1 cellular context compared by ENCODE assay signal in genomic region chr5:94057217-94057616, GRCh38.
TF ChIP-seq lines count a peak whose summit lies in the region.

No MANE protein-coding gene starts in this region.

TF ChIP-seq in GM23338, 12 proteins besides CTCF, POLR2A, EP300 and RAD21 (continued from another document):
- TF ChIP-seq, protein P1, sequence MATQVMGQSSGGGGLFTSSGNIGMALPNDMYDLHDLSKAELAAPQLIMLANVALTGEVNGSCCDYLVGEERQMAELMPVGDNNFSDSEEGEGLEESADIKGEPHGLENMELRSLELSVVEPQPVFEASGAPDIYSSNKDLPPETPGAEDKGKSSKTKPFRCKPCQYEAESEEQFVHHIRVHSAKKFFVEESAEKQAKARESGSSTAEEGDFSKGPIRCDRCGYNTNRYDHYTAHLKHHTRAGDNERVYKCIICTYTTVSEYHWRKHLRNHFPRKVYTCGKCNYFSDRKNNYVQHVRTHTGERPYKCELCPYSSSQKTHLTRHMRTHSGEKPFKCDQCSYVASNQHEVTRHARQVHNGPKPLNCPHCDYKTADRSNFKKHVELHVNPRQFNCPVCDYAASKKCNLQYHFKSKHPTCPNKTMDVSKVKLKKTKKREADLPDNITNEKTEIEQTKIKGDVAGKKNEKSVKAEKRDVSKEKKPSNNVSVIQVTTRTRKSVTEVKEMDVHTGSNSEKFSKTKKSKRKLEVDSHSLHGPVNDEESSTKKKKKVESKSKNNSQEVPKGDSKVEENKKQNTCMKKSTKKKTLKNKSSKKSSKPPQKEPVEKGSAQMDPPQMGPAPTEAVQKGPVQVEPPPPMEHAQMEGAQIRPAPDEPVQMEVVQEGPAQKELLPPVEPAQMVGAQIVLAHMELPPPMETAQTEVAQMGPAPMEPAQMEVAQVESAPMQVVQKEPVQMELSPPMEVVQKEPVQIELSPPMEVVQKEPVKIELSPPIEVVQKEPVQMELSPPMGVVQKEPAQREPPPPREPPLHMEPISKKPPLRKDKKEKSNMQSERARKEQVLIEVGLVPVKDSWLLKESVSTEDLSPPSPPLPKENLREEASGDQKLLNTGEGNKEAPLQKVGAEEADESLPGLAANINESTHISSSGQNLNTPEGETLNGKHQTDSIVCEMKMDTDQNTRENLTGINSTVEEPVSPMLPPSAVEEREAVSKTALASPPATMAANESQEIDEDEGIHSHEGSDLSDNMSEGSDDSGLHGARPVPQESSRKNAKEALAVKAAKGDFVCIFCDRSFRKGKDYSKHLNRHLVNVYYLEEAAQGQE (IDR thresholded peaks at IDR 0.05; ENCODE audit: unreplicated experiment): no peak
- TF ChIP-seq ETS1 (IDR thresholded peaks at IDR 0.05) (no peak), NANOG (IDR thresholded peaks at IDR 0.05; ENCODE audit: borderline replicate concordance) (no peak), EZH2phosphoT487 (IDR thresholded peaks at IDR 0.05; ENCODE audit: unreplicated experiment) (no peak)
TF ChIP-seq in GM23338: peak in this region for 0.
